9 cellular contexts compared by ENCODE assay signal in the genomic region with DNA sequence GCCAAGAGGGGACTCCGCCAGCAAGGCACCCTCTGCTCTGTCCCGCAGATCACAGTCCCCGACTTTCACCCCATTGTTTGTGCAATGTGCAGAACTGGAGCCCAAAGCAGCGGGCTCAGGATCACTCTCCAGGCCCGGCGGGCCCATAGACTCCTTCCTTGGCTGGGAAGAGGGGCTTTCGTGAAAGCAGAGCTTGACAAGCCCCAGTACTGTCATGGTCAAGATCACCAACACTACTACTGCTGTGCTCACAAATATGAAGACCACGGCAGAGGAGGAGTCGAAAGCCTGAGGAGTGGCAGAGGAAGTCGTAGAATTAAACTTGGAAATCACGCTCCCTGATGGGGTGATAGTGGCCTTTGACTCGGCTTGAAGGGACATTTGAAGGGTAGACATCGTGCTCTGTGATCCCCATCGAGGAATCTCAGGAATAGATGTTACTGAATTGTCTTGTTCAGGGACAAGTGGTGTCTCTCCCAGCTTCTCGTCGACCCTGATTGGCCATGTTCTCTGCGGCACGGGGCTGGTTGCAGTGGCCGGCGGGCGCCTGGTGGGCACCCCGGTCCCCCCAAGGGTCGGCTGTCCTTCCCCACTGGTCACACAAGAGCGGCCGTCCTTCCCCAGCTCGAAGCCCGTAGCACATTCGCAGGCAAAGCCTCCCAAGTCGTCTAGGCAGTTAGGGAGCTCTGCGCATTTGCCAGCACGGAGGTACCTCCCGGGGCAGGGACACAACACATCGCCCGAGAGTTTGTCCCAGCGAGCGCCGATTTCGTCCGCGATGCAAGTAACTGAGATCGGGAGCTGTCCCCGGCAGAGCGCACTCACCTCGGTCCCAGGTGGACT. TPM values are rescaled to one million over a fixed set of nuclear protein-coding genes. Genes with fewer than 3 reads are reported as not detected.
DNase-seq lines count a peak whose midpoint lies in the region; ATAC-seq and TF ChIP-seq lines count a peak whose summit lies in the region.
"Had no signal": no experiment of that assay in that cellular context is flagged by ENCODE, and none has a peak within 500 bp of the region (broad histone marks: within the 10 kb centered on the region; RNA-seq: fewer than 3 reads in every experiment).

No MANE protein-coding gene starts in this region.

- peaks cover 32% of the 10 kb centered on the region for H3K27me3 Mint-ChIP-seq in activated CD4-positive, alpha-beta memory T cell treated with anti-CD3 and anti-CD28 coated beads for 36 hours
- H3K27me3 Mint-ChIP-seq in activated CD4-positive, alpha-beta memory T cell treated with anti-CD3 and anti-CD28 coated beads, Interleukin-2, amount 10 ng/mL, durations not matched to agents 7 days and 5 days = peaks cover 44% of the 10 kb centered on the region
- H3K27me3 Mint-ChIP-seq in mesothelial cell of epicardium (ENCODE audit: low read depth) = peaks cover 69% of the 10 kb centered on the region

- H3K9me3 Mint-ChIP-seq in activated CD4-positive, alpha-beta memory T cell treated with anti-CD3 and anti-CD28 coated beads for 36 hours = no peaks in the 10 kb centered on the region
- no peaks in the 10 kb centered on the region for H3K9me3 Mint-ChIP-seq in activated CD4-positive, alpha-beta memory T cell treated with anti-CD3 and anti-CD28 coated beads, Interleukin-2, amount 10 ng/mL, durations not matched to agents 7 days and 5 days
- H3K9me3 Mint-ChIP-seq in mesothelial cell of epicardium = no peaks in the 10 kb centered on the region

- H3K36me3 ChIP-seq in esophagus (ENCODE audit: control insufficient read depth in 2 of 2, insufficient read depth in 2 of 2, low read length in 1 of 2) (no peaks in the 10 kb centered on the region), upper lobe of left lung (no peaks in the 10 kb centered on the region)

- H3K4me3 ChIP-seq in esophagus (ENCODE audit: low read depth in 1 of 2, low read length in 2 of 2) = peak overlapping the region; percentile 35 to 47
- peak overlapping the region; percentile 36 to 61 (median 46) for H3K4me3 ChIP-seq in upper lobe of left lung

- CTCF ChIA-PET in activated CD4-positive, alpha-beta memory T cell treated with anti-CD3 and anti-CD28 coated beads for 36 hours (lab: Charles Lee) = no interaction called here
- CTCF ChIA-PET in activated CD4-positive, alpha-beta memory T cell treated with anti-CD3 and anti-CD28 coated beads, Interleukin-2, amount 10 ng/mL, durations not matched to agents 7 days and 5 days (lab: Charles Lee) = no interaction called here

- TF ChIP-seq CTCF in mesothelial cell of epicardium (IDR thresholded peaks at IDR 0.05; ENCODE audit: unreplicated experiment) (no peak), upper lobe of left lung (IDR thresholded peaks at IDR 0.05) (no peak)

- peak overlapping the region; percentile 29 for H3K4me3 Mint-ChIP-seq in activated CD4-positive, alpha-beta memory T cell treated with anti-CD3 and anti-CD28 coated beads for 36 hours
- no peak overlapping the region for H3K4me3 Mint-ChIP-seq in activated CD4-positive, alpha-beta memory T cell treated with anti-CD3 and anti-CD28 coated beads, Interleukin-2, amount 10 ng/mL, durations not matched to agents 7 days and 5 days
- peak overlapping the region; percentile 56 for H3K4me3 Mint-ChIP-seq in mesothelial cell of epicardium

- peaks cover 2 to 10% of the 10 kb centered on the region in 2 donors for H3K4me1 ChIP-seq in esophagus (ENCODE audit: control insufficient read depth in 2 of 2, insufficient read depth in 2 of 2, low read length in 1 of 2)
- peaks cover 0 to 11% (median 4%) of the 10 kb centered on the region in 4 donors for H3K4me1 ChIP-seq in upper lobe of left lung

- H3K27me3 ChIP-seq in esophagus (ENCODE audit: control insufficient read depth in 1 of 2, insufficient read depth in 2 of 2, low read length in 2 of 2) = peaks cover 0 to 4% of the 10 kb centered on the region in 2 donors
- peaks cover 0 to 10% (median 4%) of the 10 kb centered on the region in 4 donors for H3K27me3 ChIP-seq in upper lobe of left lung

- no peak overlapping the region for H3K27ac Mint-ChIP-seq in activated CD4-positive, alpha-beta memory T cell treated with anti-CD3 and anti-CD28 coated beads for 36 hours
- no peak overlapping the region for H3K27ac Mint-ChIP-seq in activated CD4-positive, alpha-beta memory T cell treated with anti-CD3 and anti-CD28 coated beads, Interleukin-2, amount 10 ng/mL, durations not matched to agents 7 days and 5 days
- H3K27ac Mint-ChIP-seq in mesothelial cell of epicardium = no peak overlapping the region

- peak; percentile 10 for DNase-seq in activated CD4-positive, alpha-beta memory T cell treated with anti-CD3 and anti-CD28 coated beads for 36 hours
- no peak for DNase-seq in activated CD4-positive, alpha-beta memory T cell treated with anti-CD3 and anti-CD28 coated beads, Interleukin-2, amount 10 ng/mL, durations not matched to agents 7 days and 5 days
- DNase-seq in mesothelial cell of epicardium (ENCODE audit: low spot score in 2 of 2, unreplicated experiment in 2 of 2) (peak; percentile 20 to 47), upper lobe of left lung (peak in 1 of 2 donors; percentile 69), G401 (ENCODE audit: low spot score) (no peak), NCI-H524 (lab: John Stamatoyannopoulos, UW) (no peak)

- WGBS in esophagus, 2 donors = 18 to 24% methylated on average over 44 of the region's 44 CpGs
- 15 to 16% methylated on average over 26 to 43 of the region's 44 CpGs for WGBS in upper lobe of left lung, 2 donors

- TF ChIP-seq POLR2A in upper lobe of left lung (IDR thresholded peaks at IDR 0.05) = no peak

- H3K9me3 ChIP-seq in esophagus (ENCODE audit: control insufficient read depth in 2 of 2, insufficient read depth in 1 of 2, low read depth in 1 of 2, low read length in 1 of 2) = peaks cover 2 to 3% of the 10 kb centered on the region in 2 donors
- no peaks in the 10 kb centered on the region for H3K9me3 ChIP-seq in upper lobe of left lung

- TF ChIP-seq EP300 in upper lobe of left lung (IDR thresholded peaks at IDR 0.05) = no peak

- H3K4me1 Mint-ChIP-seq in activated CD4-positive, alpha-beta memory T cell treated with anti-CD3 and anti-CD28 coated beads for 36 hours (ENCODE audit: low read depth) = peaks cover 6% of the 10 kb centered on the region
- H3K4me1 Mint-ChIP-seq in activated CD4-positive, alpha-beta memory T cell treated with anti-CD3 and anti-CD28 coated beads, Interleukin-2, amount 10 ng/mL, durations not matched to agents 7 days and 5 days = peaks cover 14% of the 10 kb centered on the region
- peaks cover 6% of the 10 kb centered on the region for H3K4me1 Mint-ChIP-seq in mesothelial cell of epicardium

- POLR2A ChIA-PET in activated CD4-positive, alpha-beta memory T cell treated with anti-CD3 and anti-CD28 coated beads for 36 hours (lab: Charles Lee) = no interaction called here
- POLR2A ChIA-PET in activated CD4-positive, alpha-beta memory T cell treated with anti-CD3 and anti-CD28 coated beads, Interleukin-2, amount 10 ng/mL, durations not matched to agents 7 days and 5 days (lab: Charles Lee) = no interaction called here

- in situ Hi-C loops in G401 (cut with HindIII; ENCODE audit: low sequenced_read_pairs) = no loop called here

- no peaks in the 10 kb centered on the region for H3K36me3 Mint-ChIP-seq in activated CD4-positive, alpha-beta memory T cell treated with anti-CD3 and anti-CD28 coated beads for 36 hours
- H3K36me3 Mint-ChIP-seq in activated CD4-positive, alpha-beta memory T cell treated with anti-CD3 and anti-CD28 coated beads, Interleukin-2, amount 10 ng/mL, durations not matched to agents 7 days and 5 days (ENCODE audit: low read depth) = no peaks in the 10 kb centered on the region
- H3K36me3 Mint-ChIP-seq in mesothelial cell of epicardium = no peaks in the 10 kb centered on the region

- intact Hi-C loops in activated CD4-positive, alpha-beta memory T cell treated with anti-CD3 and anti-CD28 coated beads for 36 hours (cut with micrococcal nuclease) = loop anchor here (5.0 kb wide), 1 partner anchor 47 kb away; a partner anchor contains a TSS

- H3K27ac ChIP-seq in esophagus (ENCODE audit: low read depth in 2 of 2, low read length in 1 of 2) (peak overlapping the region; percentile 25 to 64), upper lobe of left lung (peak overlapping the region; percentile 90 to 97 (median 92))
- H3K27ac ChIP-seq: VCaP had no signal

- ATAC-seq in upper lobe of left lung (ENCODE audit: low FRiP score in 2 of 2) = peak; percentile 13 to 28
- ATAC-seq in GM19324 (IDR thresholded peaks at IDR 0.05; ENCODE audit: low FRiP score, unreplicated experiment) = no peak

RNA-seq across cellular contexts. Expression of a gene that starts 1.1 kb away (rescaled TPM):
- total RNA-seq in activated CD4-positive, alpha-beta memory T cell treated with anti-CD3 and anti-CD28 coated beads for 36 hours = not detected
- total RNA-seq in activated CD4-positive, alpha-beta memory T cell treated with anti-CD3 and anti-CD28 coated beads, Interleukin-2, amount 10 ng/mL, durations not matched to agents 7 days and 5 days = not detected
- 1 to 10 TPM; 3.0 to 10.0 TPM for polyA plus RNA-seq in esophagus
- total RNA-seq in mesothelial cell of epicardium (0.13 TPM in 1 of 3 replicates, not detected in the others), upper lobe of left lung (100 to 1,000 TPM in 1 of 6 donors, 10 to 100 TPM in 5; 27.2 to 121 (median 53.3) TPM)
- total RNA-seq in G401 (2014; rRNA removed; shearing (Covaris generic)) = not detected in 2 replicates

RNA-seq across cellular contexts. Expression of a gene that starts 47.1 kb away (rescaled TPM):
- not detected for total RNA-seq in activated CD4-positive, alpha-beta memory T cell treated with anti-CD3 and anti-CD28 coated beads for 36 hours
- not detected for total RNA-seq in activated CD4-positive, alpha-beta memory T cell treated with anti-CD3 and anti-CD28 coated beads, Interleukin-2, amount 10 ng/mL, durations not matched to agents 7 days and 5 days
- polyA plus RNA-seq in esophagus = under 1 TPM; 0.06 to 0.12 TPM
- total RNA-seq in mesothelial cell of epicardium (not detected in 3 replicates), upper lobe of left lung (10 to 100 TPM in 1 of 6 donors, 1 to 10 TPM in 4, under 1 TPM in 1; under 0.01 to 14.4 (median 3.1) TPM)
- total RNA-seq in G401 (2014; rRNA removed; shearing (Covaris generic)) = not detected in 2 replicates

Comparison
In these comparisons a context has a peak if more than half of its experiments do, and no peak if none do; other contexts are left out.
1. DNase-seq: peak in activated CD4-positive, alpha-beta memory T cell treated with anti-CD3 and anti-CD28 coated beads for 36 hours (single experiment) and mesothelial cell of epicardium (2 of 2); none in activated CD4-positive, alpha-beta memory T cell treated with anti-CD3 and anti-CD28 coated beads, Interleukin-2, amount 10 ng/mL, durations not matched to agents 7 days and 5 days (single experiment), G401 (single experiment) and NCI-H524 (0 of 2).
2. RNA of a gene that starts 1.1 kb away (total RNA-seq): 27.2 to 121 TPM in upper lobe of left lung; 0.13 TPM in mesothelial cell of epicardium, not detected in activated CD4-positive, alpha-beta memory T cell treated with anti-CD3 and anti-CD28 coated beads for 36 hours, not detected in activated CD4-positive, alpha-beta memory T cell treated with anti-CD3 and anti-CD28 coated beads, Interleukin-2, amount 10 ng/mL, durations not matched to agents 7 days and 5 days and not detected in G401; every median in the first group is over 10 times any median in the second.